In the genomic region with DNA sequence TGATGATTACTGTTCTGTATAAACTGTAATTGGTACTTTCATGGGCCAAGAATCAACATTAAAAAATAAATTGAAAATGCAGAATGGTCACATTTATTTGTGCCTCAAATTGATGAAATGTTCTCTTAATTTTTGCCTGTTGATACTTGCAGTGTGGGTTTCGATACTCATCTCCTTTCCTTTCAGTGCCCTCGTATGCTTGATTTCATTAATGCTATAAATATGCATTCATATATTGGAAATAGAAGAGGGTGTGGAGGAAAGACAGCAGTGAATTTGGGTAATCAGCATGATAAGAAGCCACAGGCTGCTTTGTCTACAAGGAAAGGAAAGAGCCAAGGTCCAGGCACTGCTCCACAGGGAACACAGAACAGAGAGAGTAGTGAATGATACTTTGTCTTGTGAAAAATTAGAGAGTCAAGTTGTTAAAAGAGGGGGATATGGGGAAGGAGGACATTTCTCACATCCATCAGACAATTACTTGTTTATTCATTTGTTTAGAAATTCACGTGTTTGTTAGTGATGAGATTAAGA, we compare ENCODE assay signal across 13 cellular contexts. TPM values are rescaled to one million over a fixed set of nuclear protein-coding genes. Genes with fewer than 3 reads are reported as not detected.
A peak's percentile ranks its signal among the peaks of the same experiment; 100 is the strongest.
DNase-seq lines count a peak whose midpoint lies in the region; ATAC-seq, FAIRE-seq and TF ChIP-seq lines count a peak whose summit lies in the region.
"Had no signal": no experiment of that assay in that cellular context is flagged by ENCODE, and none has a peak within 500 bp of the region (broad histone marks: within the 10 kb centered on the region; RNA-seq: fewer than 3 reads in every experiment).

No MANE protein-coding gene starts in this region.

- H3K27me3 Mint-ChIP-seq in astrocyte (ENCODE audit: low read depth, unreplicated experiment) (peaks cover 7% of the 10 kb centered on the region), mesothelial cell of epicardium (ENCODE audit: low read depth) (peaks cover 6% of the 10 kb centered on the region)

- peaks cover 0 to 24% (median 11%) of the 10 kb centered on the region in 12 donors for H3K4me1 ChIP-seq in heart left ventricle
- no peaks in the 10 kb centered on the region for H3K4me1 ChIP-seq in astrocyte (ENCODE audit: insufficient read depth, low read length)
- no peaks in the 10 kb centered on the region for H3K4me1 ChIP-seq in upper lobe of right lung

- H3K4me3 ChIP-seq in heart left ventricle (peak overlapping the region in 9 of 12 donors; percentile 68 to 91 (median 81)), astrocyte (ENCODE audit: insufficient read depth, low read depth, low read length) (no peak overlapping the region), upper lobe of right lung (no peak overlapping the region)

- no peak for ATAC-seq in heart left ventricle
- ATAC-seq in Right ventricle myocardium inferior = no peak
- no peak for ATAC-seq in upper lobe of right lung
- no peak for ATAC-seq in GM18867 (IDR thresholded peaks at IDR 0.05; ENCODE audit: unreplicated experiment)
- ATAC-seq: gastroesophageal sphincter had no signal

- H3K4me1 Mint-ChIP-seq in astrocyte (ENCODE audit: low read depth, unreplicated experiment) (peaks cover 13% of the 10 kb centered on the region), mesothelial cell of epicardium (peaks cover 27% of the 10 kb centered on the region)

- H3K4me3 Mint-ChIP-seq in astrocyte (ENCODE audit: unreplicated experiment) = peak overlapping the region; percentile 87
- peak overlapping the region; percentile 88 for H3K4me3 Mint-ChIP-seq in mesothelial cell of epicardium

- FAIRE-seq in astrocyte (lab: Jason Lieb, UNC) (no peak), urothelium cell line (lab: Jason Lieb, UNC) (no peak)

- 57 to 67% (median 60%) methylated on average over 3 of the region's 3 CpGs for WGBS in heart left ventricle, 4 donors

- DNase-seq in heart left ventricle (no peak), Right ventricle myocardium inferior (ENCODE audit: missing footprints) (no peak), astrocyte (ENCODE audit: low read depth) (no peak), mesothelial cell of epicardium (ENCODE audit: low spot score in 2 of 2, unreplicated experiment in 2 of 2) (no peak), upper lobe of right lung (no peak), HT-29 (ENCODE audit: low spot score) (no peak), urothelium cell line (ENCODE audit: low spot score) (no peak)
- DNase-seq: NCI-H446 treated with DMSO at 0.1 percent for 48 hours; ovary; stimulated activated CD8-positive, alpha-beta memory T cell treated with anti-CD3 and anti-CD28 coated beads, Interleukin-4, amount 100 ng/mL, for 48 hours had no signal

- H3K9ac ChIP-seq in astrocyte (ENCODE audit: low read length) = no peak overlapping the region

- H3K36me3 ChIP-seq in heart left ventricle = no peaks in the 10 kb centered on the region
- H3K36me3 ChIP-seq in astrocyte (ENCODE audit: insufficient read depth, low read length) = no peaks in the 10 kb centered on the region
- no peaks in the 10 kb centered on the region for H3K36me3 ChIP-seq in upper lobe of right lung
- H3K36me3 ChIP-seq: BLaER1 treated with 17β-estradiol and CSF1 and Interleukin-3, amounts not matched to agents 10 nM and 100 nM; gastroesophageal sphincter; ovary had no signal

- H3K27me3 ChIP-seq in heart left ventricle (no peaks in the 10 kb centered on the region), astrocyte (ENCODE audit: insufficient read depth, low read length) (no peaks in the 10 kb centered on the region), upper lobe of right lung (no peaks in the 10 kb centered on the region)
- H3K27me3 ChIP-seq: BLaER1 treated with 17β-estradiol and CSF1 and Interleukin-3, amounts not matched to agents 10 nM and 100 nM; gastroesophageal sphincter; ovary had no signal

- TF ChIP-seq POLR2A in heart left ventricle (IDR thresholded peaks at IDR 0.05) = no peak

- no peaks in the 10 kb centered on the region for H4K20me1 ChIP-seq in astrocyte (ENCODE audit: insufficient read depth, low read length)
- H4K20me1 ChIP-seq: BLaER1 treated with 17β-estradiol and CSF1 and Interleukin-3, amounts not matched to agents 10 nM and 100 nM had no signal

- no peak overlapping the region for H3K4me2 ChIP-seq in astrocyte (ENCODE audit: low read length)

- peak overlapping the region in 10 of 12 donors; percentile 17 to 99 (median 98) for H3K27ac ChIP-seq in heart left ventricle
- no peak overlapping the region for H3K27ac ChIP-seq in astrocyte (ENCODE audit: low read depth, low read length)
- H3K27ac ChIP-seq in upper lobe of right lung = peak overlapping the region; percentile 100

- H3K36me3 Mint-ChIP-seq in astrocyte (ENCODE audit: low read depth, unreplicated experiment) (peaks cover 16% of the 10 kb centered on the region), mesothelial cell of epicardium (no peaks in the 10 kb centered on the region)

- H3K9me3 ChIP-seq in heart left ventricle (no peaks in the 10 kb centered on the region), astrocyte (ENCODE audit: insufficient read depth, low read depth, low read length) (no peaks in the 10 kb centered on the region), upper lobe of right lung (no peaks in the 10 kb centered on the region)
- H3K9me3 ChIP-seq: BLaER1 treated with 17β-estradiol and CSF1 and Interleukin-3, amounts not matched to agents 10 nM and 100 nM; gastroesophageal sphincter; ovary had no signal

- H3K27ac Mint-ChIP-seq in astrocyte (ENCODE audit: unreplicated experiment) (peak overlapping the region; percentile 90), mesothelial cell of epicardium (peak overlapping the region; percentile 99)

- H3K79me2 ChIP-seq in astrocyte (ENCODE audit: insufficient read depth, low read length) = no peaks in the 10 kb centered on the region

- H3K9me3 Mint-ChIP-seq in astrocyte (ENCODE audit: unreplicated experiment) (peaks cover 2% of the 10 kb centered on the region), mesothelial cell of epicardium (no peaks in the 10 kb centered on the region)

- intact Hi-C loops in heart left ventricle (cut with DNase I) (loop anchor here in 6 of 10 donors (2.0 to 10.0 kb wide), 7 partner anchors 88 to 165 kb away; partner anchors contain the start of gene DDX60L (in 3 of the 6)), Right ventricle myocardium inferior (cut with DNase I) (loop anchor here (5.0 kb wide), 2 partner anchors 88 to 163 kb away; partner anchors contain the start of gene DDX60L), upper lobe of right lung (cut with DNase I) (no loop called here)

- TF ChIP-seq CTCF in heart left ventricle (IDR thresholded peaks at IDR 0.05) (no peak), astrocyte (IDR thresholded peaks at IDR 0.05; ENCODE audit: insufficient read depth, low read depth, low read length) (no peak), mesothelial cell of epicardium (IDR thresholded peaks at IDR 0.05; ENCODE audit: unreplicated experiment) (no peak), upper lobe of right lung (IDR thresholded peaks at IDR 0.05) (no peak)

- no peak overlapping the region for H2AFZ ChIP-seq in astrocyte (ENCODE audit: low read depth, low read length)

RNA-seq across cellular contexts. Expression of gene DDX60, which starts 1.0 kb away (rescaled TPM):
- total RNA-seq in heart left ventricle = 10 to 100 TPM in 5 of 9 donors, 1 to 10 TPM in 4; 3.8 to 27.2 (median 10.6) TPM
- polyA plus RNA-seq in heart left ventricle = 1 to 10 TPM; 1.4 to 4.2 TPM
- 7.7 TPM for total RNA-seq in Right ventricle myocardium inferior
- total RNA-seq in astrocyte = 44.0 and 59.5 TPM in 2 replicates
- total RNA-seq in mesothelial cell of epicardium = 17.1 to 19.6 TPM (median 19.2 TPM) in 3 replicates
- 27.6 TPM for total RNA-seq in upper lobe of right lung
- 0.89 and 3.6 TPM in 2 replicates for total RNA-seq in HT-29 (2014; rRNA removed; shearing (Covaris generic))

Comparison
In these comparisons a context has a peak if more than half of its experiments do, and no peak if none do; other contexts are left out.
1. H3K4me3 ChIP-seq: peak in heart left ventricle (9 of 12); none in astrocyte (single experiment) and upper lobe of right lung (single experiment).